32 cellular contexts compared by ENCODE assay signal in the genomic region with DNA sequence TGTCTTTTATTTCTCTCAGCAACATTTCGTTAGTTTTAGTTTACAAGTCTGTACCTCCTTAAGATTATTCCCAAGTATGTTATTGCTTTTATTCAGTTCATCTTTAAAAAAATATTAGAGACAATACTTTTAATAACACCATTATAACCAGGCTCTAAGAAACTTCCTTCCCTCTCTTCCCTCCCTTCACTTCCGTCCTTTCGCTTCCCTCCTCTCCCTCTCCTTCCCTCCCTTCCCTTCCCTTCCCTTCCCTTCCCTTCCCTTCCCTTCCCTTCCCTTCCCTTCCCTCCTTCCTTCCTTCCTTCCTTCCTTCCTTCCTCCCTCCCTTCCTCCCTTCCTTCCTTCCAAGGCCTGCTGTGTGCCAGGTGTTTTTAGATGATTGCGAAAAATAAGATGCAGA.
"Had no signal": no experiment of that assay in that cellular context is flagged by ENCODE, and none has a peak within 500 bp of the region (broad histone marks: within the 10 kb centered on the region; RNA-seq: fewer than 3 reads in every experiment).

No MANE protein-coding gene starts in this region.

- H3K27ac ChIP-seq: ovary, parathyroid adenoma, psoas muscle, skin epidermis, spleen, suprapubic skin, testis, tibial artery, transverse colon, upper lobe of right lung, uterus had no signal

- H3K9me3 ChIP-seq: ovary, psoas muscle, spleen, suprapubic skin, testis, tibial artery, transverse colon, upper lobe of right lung, uterus had no signal

- DNase-seq: naive thymus-derived CD4-positive, alpha-beta T cell; nephron progenitor cell; occipital lobe; ovary; posterior cingulate gyrus; psoas muscle; right cardiac atrium; spleen; stimulated activated CD4-positive, alpha-beta T cell treated with anti-CD3 and anti-CD28 coated beads, Interleukin-12 subunit alpha, Interleukin-12 subunit beta, amount 100 ng/mL, for 4 hours; stimulated activated CD4-positive, alpha-beta T cell treated with anti-CD3 and anti-CD28 coated beads, Interleukin-1b, Interleukin-23, amount 100 ng/mL, for 48 hours; stimulated activated CD4-positive, alpha-beta T cell treated with anti-CD3 and anti-CD28 coated beads, Interleukin-4, amount 100 ng/mL, for 1 hour; stimulated activated CD4-positive, alpha-beta T cell treated with anti-CD3 and anti-CD28 coated beads, Interleukin-4, amount 100 ng/mL, for 4 hours; stimulated activated CD8-positive, alpha-beta memory T cell treated with anti-CD3 and anti-CD28 coated beads, Interleukin-4, amount 100 ng/mL, for 48 hours; stimulated activated naive CD4-positive, alpha-beta T cell; stimulated activated naive CD8-positive, alpha-beta T cell treated with anti-CD3 and anti-CD28 coated beads, Interleukin-15, amount 100 ng/mL, for 72 hours; stimulated activated naive CD8-positive, alpha-beta T cell treated with anti-CD3 and anti-CD28 coated beads, Interleukin-15, Interleukin-2, amounts not matched to agents 100 U/mL and 50 U/mL, for 24 hours; substantia nigra; testis; tibial artery; transverse colon; upper lobe of right lung; uterus had no signal

- H2AFZ ChIP-seq: parathyroid adenoma had no signal

- H3K27me3 Mint-ChIP-seq: progenitor cell of endocrine pancreas; stimulated activated memory B cell treated with anti-CD40 and anti-IgM and Interleukin-4, amounts not matched to agents 10 μg/mL and 1 μg/mL and 100 μg/mL, for 72 hours; stimulated activated naive CD8-positive, alpha-beta T cell treated with anti-CD3 and anti-CD28 coated beads, Interleukin-15, amount 100 ng/mL, for 72 hours; type B pancreatic cell had no signal

- H3K4me2 ChIP-seq: smooth muscle cell had no signal

- H3K36me3 Mint-ChIP-seq: naive thymus-derived CD4-positive, alpha-beta T cell; natural killer cell treated with Interleukin-12 subunit alpha and Interleukin-12 subunit beta and Interleukin-15 and Interleukin-18, amount 100 ng/mL, for 72 hours; stimulated activated memory B cell treated with anti-CD40 and anti-IgM and Interleukin-4, amounts not matched to agents 10 μg/mL and 1 μg/mL and 100 μg/mL, for 72 hours had no signal

- H3K27me3 ChIP-seq: ovary, spleen, suprapubic skin, testis, tibial artery, transverse colon, upper lobe of right lung, uterus had no signal

- H3K4me1 ChIP-seq: parathyroid adenoma, psoas muscle, transverse colon, uterus had no signal

- H3K4me1 Mint-ChIP-seq: stimulated activated memory B cell treated with anti-CD40 and anti-IgM and Interleukin-4, amounts not matched to agents 10 μg/mL and 1 μg/mL and 100 μg/mL, for 72 hours; stimulated activated naive CD8-positive, alpha-beta T cell treated with anti-CD3 and anti-CD28 coated beads, Interleukin-15, amount 100 ng/mL, for 72 hours had no signal

- H3K9me3 Mint-ChIP-seq: natural killer cell treated with Interleukin-12 subunit alpha and Interleukin-12 subunit beta and Interleukin-15 and Interleukin-18, amount 100 ng/mL, for 72 hours; nephron progenitor cell; neural crest cell; stimulated activated memory B cell treated with anti-CD40 and anti-IgM and Interleukin-4, amounts not matched to agents 10 μg/mL and 1 μg/mL and 100 μg/mL, for 72 hours had no signal

- H3K27ac Mint-ChIP-seq: naive thymus-derived CD4-positive, alpha-beta T cell; natural killer cell treated with Interleukin-12 subunit alpha and Interleukin-12 subunit beta and Interleukin-15 and Interleukin-18, amount 100 ng/mL, for 72 hours; nephron progenitor cell; progenitor cell of endocrine pancreas; stimulated activated memory B cell treated with anti-CD40 and anti-IgM and Interleukin-4, amounts not matched to agents 10 μg/mL and 1 μg/mL and 100 μg/mL, for 72 hours; stimulated activated naive CD8-positive, alpha-beta T cell treated with anti-CD3 and anti-CD28 coated beads, Interleukin-15, amount 100 ng/mL, for 72 hours; type B pancreatic cell had no signal

- H3K36me3 ChIP-seq: ovary, spleen, suprapubic skin, tibial artery, transverse colon, upper lobe of right lung, uterus had no signal

- H3K9ac ChIP-seq: parathyroid adenoma had no signal

- H3K4me3 Mint-ChIP-seq: naive thymus-derived CD4-positive, alpha-beta T cell; natural killer cell treated with Interleukin-12 subunit alpha and Interleukin-12 subunit beta and Interleukin-15 and Interleukin-18, amount 100 ng/mL, for 72 hours; nephron progenitor cell; stimulated activated memory B cell treated with anti-CD40 and anti-IgM and Interleukin-4, amounts not matched to agents 10 μg/mL and 1 μg/mL and 100 μg/mL, for 72 hours; stimulated activated naive CD8-positive, alpha-beta T cell treated with anti-CD3 and anti-CD28 coated beads, Interleukin-15, amount 100 ng/mL, for 72 hours; type B pancreatic cell had no signal

- H3K4me3 ChIP-seq: ovary, psoas muscle, skin epidermis, smooth muscle cell, spleen, suprapubic skin, testis, tibial artery, transverse colon, upper lobe of right lung, uterus had no signal

- ATAC-seq: naive thymus-derived CD4-positive, alpha-beta T cell; psoas muscle; sciatic nerve; stimulated activated memory B cell treated with anti-CD40 and anti-IgM and Interleukin-4, amounts not matched to agents 10 μg/mL and 1 μg/mL and 100 μg/mL, for 72 hours; stimulated activated naive CD8-positive, alpha-beta T cell treated with anti-CD3 and anti-CD28 coated beads, Interleukin-15, amount 100 ng/mL, for 72 hours; stimulated activated naive CD8-positive, alpha-beta T cell treated with anti-CD3 and anti-CD28 coated beads, Interleukin-15, Interleukin-2, amounts not matched to agents 100 U/mL and 50 U/mL, for 24 hours had no signal
